16 cellular contexts compared by ENCODE assay signal in genomic region chr11:86408845-86409244, GRCh38. TPM values are rescaled to one million over a fixed set of nuclear protein-coding genes. Genes with fewer than 3 reads are reported as not detected.
DNase-seq lines count a peak whose midpoint lies in the region; ATAC-seq and TF ChIP-seq lines count a peak whose summit lies in the region.
"Had no signal": no experiment of that assay in that cellular context is flagged by ENCODE, and none has a peak within 500 bp of the region (broad histone marks: within the 10 kb centered on the region; RNA-seq: fewer than 3 reads in every experiment).

No MANE protein-coding gene starts in this region.

- TF ChIP-seq POLR2A in stomach (IDR thresholded peaks at IDR 0.05) = no peak

- dilution Hi-C loops in mammary epithelial cell (cut with HindIII; ENCODE audit: low sequenced_read_pairs) = no loop called here

- H3K36me3 Mint-ChIP-seq in mesothelial cell of epicardium = no peaks in the 10 kb centered on the region

- H3K4me3 Mint-ChIP-seq in mesothelial cell of epicardium = no peak overlapping the region
- H3K4me3 Mint-ChIP-seq in stimulated activated naive CD8-positive, alpha-beta T cell treated with anti-CD3 and anti-CD28 coated beads, Interleukin-15, amount 100 ng/mL, for 72 hours = no peak overlapping the region
- H3K4me3 Mint-ChIP-seq: CD4-positive, alpha-beta memory T cell had no signal

- H4K20me1 ChIP-seq in mammary epithelial cell (ENCODE audit: insufficient read depth, low read length) = no peaks in the 10 kb centered on the region

- no peaks in the 10 kb centered on the region for H3K9me3 Mint-ChIP-seq in mesothelial cell of epicardium
- H3K9me3 Mint-ChIP-seq in stimulated activated naive CD8-positive, alpha-beta T cell treated with anti-CD3 and anti-CD28 coated beads, Interleukin-15, amount 100 ng/mL, for 72 hours = no peaks in the 10 kb centered on the region
- H3K9me3 Mint-ChIP-seq: CD4-positive, alpha-beta memory T cell had no signal

- in situ Hi-C loops in mammary epithelial cell (cut with MboI; ENCODE audit: low sequenced_read_pairs in 2 of 2) = loop anchor here in 1 of 2 donors (25.0 kb wide), 1 partner anchor 472 kb away; no protein-coding TSS in a partner anchor

- peaks cover 5% of the 10 kb centered on the region for H3K4me1 ChIP-seq in mammary epithelial cell (ENCODE audit: insufficient read depth, low read length)
- H3K4me1 ChIP-seq in stomach = no peaks in the 10 kb centered on the region

- no peak overlapping the region for H3K27ac ChIP-seq in mammary epithelial cell (ENCODE audit: insufficient read depth, low read depth, low read length)
- no peak overlapping the region for H3K27ac ChIP-seq in stomach

- ATAC-seq in HG02642 (IDR thresholded peaks at IDR 0.05; ENCODE audit: poor library complexity, unreplicated experiment) (no peak), HG03439 (IDR thresholded peaks at IDR 0.05; ENCODE audit: unreplicated experiment) (no peak)
- no peak for ATAC-seq in stimulated activated naive CD8-positive, alpha-beta T cell treated with anti-CD3 and anti-CD28 coated beads, Interleukin-15, amount 100 ng/mL, for 72 hours

- no peaks in the 10 kb centered on the region for H3K27me3 Mint-ChIP-seq in mesothelial cell of epicardium (ENCODE audit: low read depth)
- H3K27me3 Mint-ChIP-seq in stimulated activated naive CD8-positive, alpha-beta T cell treated with anti-CD3 and anti-CD28 coated beads, Interleukin-15, amount 100 ng/mL, for 72 hours = no peaks in the 10 kb centered on the region
- H3K27me3 Mint-ChIP-seq: CD4-positive, alpha-beta memory T cell had no signal

- H3K27ac Mint-ChIP-seq in mesothelial cell of epicardium = no peak overlapping the region
- no peak overlapping the region for H3K27ac Mint-ChIP-seq in stimulated activated naive CD8-positive, alpha-beta T cell treated with anti-CD3 and anti-CD28 coated beads, Interleukin-15, amount 100 ng/mL, for 72 hours
- H3K27ac Mint-ChIP-seq: CD4-positive, alpha-beta memory T cell had no signal

- no peak overlapping the region for H3K9ac ChIP-seq in mammary epithelial cell (ENCODE audit: insufficient read depth, low read length)

- no peaks in the 10 kb centered on the region for H3K4me1 Mint-ChIP-seq in mesothelial cell of epicardium
- no peaks in the 10 kb centered on the region for H3K4me1 Mint-ChIP-seq in stimulated activated naive CD8-positive, alpha-beta T cell treated with anti-CD3 and anti-CD28 coated beads, Interleukin-15, amount 100 ng/mL, for 72 hours
- H3K4me1 Mint-ChIP-seq: CD4-positive, alpha-beta memory T cell had no signal

- no peaks in the 10 kb centered on the region for H3K79me2 ChIP-seq in mammary epithelial cell (ENCODE audit: insufficient read depth, low read length)

- BruUV-seq in mammary epithelial cell (replicated peaks; lab: Mats Ljungman, UMichigan) = no TSS peak

- H3K4me3 ChIP-seq in HFF-Myc (replicated peaks; ENCODE audit: low read depth, low read length) (no peak overlapping the region), mammary epithelial cell (replicated peaks in 1 of 3; ENCODE audit: insufficient read depth in 1 of 3, low read depth in 2 of 3, low read length in 3 of 3) (no peak overlapping the region), stomach (no peak overlapping the region)
- H3K4me3 ChIP-seq: MG63 had no signal

- intact Hi-C loops in mammary epithelial cell (cut with micrococcal nuclease) = loop anchor here (2.0 kb wide), 1 partner anchor 48 kb away; no protein-coding TSS in a partner anchor
- intact Hi-C loops in stomach (cut with DNase I; ENCODE audit: low total_unique reads) = no loop called here

- TF ChIP-seq CTCF in HFF-Myc (IDR thresholded peaks at IDR 0.05; ENCODE audit: low read depth, low read length, missing control alignments) (peak; percentile 40), mammary epithelial cell (conservative IDR thresholded peaks at IDR 0.05 in 1 of 2, IDR thresholded peaks at IDR 0.05 in 1 of 2; ENCODE audit: extremely low read depth in 1 of 2, insufficient read depth in 1 of 2, low read depth in 1 of 2, low read length in 2 of 2) (peak; percentile 26 to 43), mesothelial cell of epicardium (IDR thresholded peaks at IDR 0.05; ENCODE audit: unreplicated experiment) (peak; percentile 35), stomach (IDR thresholded peaks at IDR 0.05) (no peak)

- DNase-seq in AG20443 (ENCODE audit: low spot score) (peak; percentile 15), HFF-Myc (ENCODE audit: extremely low read depth, low read depth) (no peak), mammary epithelial cell (no peak), mesothelial cell of epicardium (ENCODE audit: low spot score in 2 of 2, unreplicated experiment in 2 of 2) (no peak), stomach (no peak)
- DNase-seq in stimulated activated naive CD8-positive, alpha-beta T cell treated with anti-CD3 and anti-CD28 coated beads, Interleukin-15, amount 100 ng/mL, for 72 hours = no peak
- DNase-seq: activated effector memory CD4-positive, alpha-beta T cell treated with Interleukin-2 at 50 U/mL for 16 hours; anterior cingulate cortex; CD4-positive, alpha-beta memory T cell; MG63; NCI-H2029; NCI-H524; nucleus accumbens; stimulated activated naive CD4-positive, alpha-beta T cell treated with Interleukin-2 at 50 U/mL for 16 hours had no signal

- CTCF ChIA-PET in mammary epithelial cell (lab: Charles Lee; ENCODE audit: low non-redundant PET) = no interaction called here

- no peaks in the 10 kb centered on the region for H3K9me3 ChIP-seq in mammary epithelial cell (replicated peaks; ENCODE audit: insufficient read depth, low read length)
- no peaks in the 10 kb centered on the region for H3K9me3 ChIP-seq in stomach
- H3K9me3 ChIP-seq: MG63 had no signal

- no peak overlapping the region for H2AFZ ChIP-seq in mammary epithelial cell (ENCODE audit: low read depth, low read length)

- H3K4me2 ChIP-seq in mammary epithelial cell (ENCODE audit: insufficient read depth, low read depth, low read length) = no peak overlapping the region

- H3K27me3 ChIP-seq in mammary epithelial cell (ENCODE audit: insufficient read depth, low read length) = no peaks in the 10 kb centered on the region
- no peaks in the 10 kb centered on the region for H3K27me3 ChIP-seq in stomach
- H3K27me3 ChIP-seq: MG63 had no signal

- TF ChIP-seq EP300 in stomach (IDR thresholded peaks at IDR 0.05) = no peak

- H3K36me3 ChIP-seq in mammary epithelial cell (ENCODE audit: insufficient read depth, low read length) = no peaks in the 10 kb centered on the region
- peaks cover 0 to 8% (median 0%) of the 10 kb centered on the region in 4 donors for H3K36me3 ChIP-seq in stomach
- H3K36me3 ChIP-seq: MG63 had no signal

RNA-seq across cellular contexts. Expression of gene CCDC81, which starts 34.2 kb away (rescaled TPM):
- total RNA-seq in mammary epithelial cell = under 1 TPM; 0.33 to 0.61 TPM
- 0.08 TPM for polyA plus RNA-seq in mammary epithelial cell
- polyA minus RNA-seq in mammary epithelial cell = not detected
- 2.4 to 2.8 TPM (median 2.5 TPM) in 3 replicates for total RNA-seq in mesothelial cell of epicardium
- 1 to 10 TPM in 1 of 5 donors, not detected in 4; 3.3 TPM for total RNA-seq in stomach
- 1 to 10 TPM in 1 of 3 donors, under 1 TPM in 2; 0.28 to 1.2 (median 0.56) TPM for polyA plus RNA-seq in stomach

Comparison
In these comparisons a context has a peak if more than half of its experiments do, and no peak if none do; other contexts are left out.
1. CTCF ChIP-seq: peak in HFF-Myc (single experiment), mammary epithelial cell (2 of 2) and mesothelial cell of epicardium (single experiment); none in stomach (0 of 7).